11 cellular contexts compared by ENCODE assay signal in genomic region chr7:80277434-80278427, GRCh38.
DNase-seq lines count a peak whose midpoint lies in the region; ATAC-seq and TF ChIP-seq lines count a peak whose summit lies in the region.
"Had no signal": no experiment of that assay in that cellular context is flagged by ENCODE, and none has a peak within 500 bp of the region (broad histone marks: within the 10 kb centered on the region; RNA-seq: fewer than 3 reads in every experiment).

No MANE protein-coding gene starts in this region.

- H3K4me3 Mint-ChIP-seq in osteocyte (ENCODE audit: unreplicated experiment), result peak overlapping the region; percentile 37
- H3K4me3 Mint-ChIP-seq: activated naive CD8-positive, alpha-beta T cell treated with anti-CD3 and anti-CD28 coated beads, Interleukin-2, amount 10 ng/mL, durations not matched to agents 7 days and 5 days; memory B cell had no signal

- H3K27ac ChIP-seq in ascending aorta (peak overlapping the region in 1 of 2 donors; percentile 33), Peyer's patch (peak overlapping the region in 1 of 4 donors; percentile 23)

- intact Hi-C loops in ascending aorta (cut with DNase I), result no loop called here

- peaks cover 42% of the 10 kb centered on the region for H3K4me1 Mint-ChIP-seq in osteocyte (ENCODE audit: unreplicated experiment)
- H3K4me1 Mint-ChIP-seq: activated naive CD8-positive, alpha-beta T cell treated with anti-CD3 and anti-CD28 coated beads, Interleukin-2, amount 10 ng/mL, durations not matched to agents 7 days and 5 days; memory B cell had no signal

- no peak for TF ChIP-seq CTCF in epithelial cell of esophagus (IDR thresholded peaks at IDR 0.05; ENCODE audit: insufficient read depth, low read depth, low read length, missing control alignments)
- TF ChIP-seq CTCF in osteocyte (IDR thresholded peaks at IDR 0.05), result no peak
- TF ChIP-seq CTCF in ascending aorta (IDR thresholded peaks at IDR 0.05), result no peak
- no peak for TF ChIP-seq CTCF in Peyer's patch (IDR thresholded peaks at IDR 0.05)

- no peaks in the 10 kb centered on the region for H3K36me3 Mint-ChIP-seq in osteocyte (ENCODE audit: unreplicated experiment)
- H3K36me3 Mint-ChIP-seq: activated naive CD8-positive, alpha-beta T cell treated with anti-CD3 and anti-CD28 coated beads, Interleukin-2, amount 10 ng/mL, durations not matched to agents 7 days and 5 days; memory B cell had no signal

- DNase-seq in DMS53 (lab: John Stamatoyannopoulos, UW), result peak; percentile 68
- peak; percentile 7 for DNase-seq in NCI-H460 (ENCODE audit: extremely low read depth, low read depth)
- DNase-seq in epithelial cell of esophagus (ENCODE audit: low read depth), result peak; percentile 79
- no peak for DNase-seq in osteocyte (ENCODE audit: extremely low spot score, unreplicated experiment)
- DNase-seq in ascending aorta (ENCODE audit: low spot score in 2 of 2), result no peak
- no peak for DNase-seq in Peyer's patch
- DNase-seq in Ammon's horn (ENCODE audit: low spot score), result no peak
- DNase-seq: activated naive CD8-positive, alpha-beta T cell treated with anti-CD3 and anti-CD28 coated beads, Interleukin-2, amount 10 ng/mL, durations not matched to agents 7 days and 5 days; GDM1 had no signal

- H3K27me3 Mint-ChIP-seq in osteocyte (ENCODE audit: unreplicated experiment), result no peaks in the 10 kb centered on the region
- H3K27me3 Mint-ChIP-seq: activated naive CD8-positive, alpha-beta T cell treated with anti-CD3 and anti-CD28 coated beads, Interleukin-2, amount 10 ng/mL, durations not matched to agents 7 days and 5 days; memory B cell had no signal

- no peaks in the 10 kb centered on the region for H3K9me3 ChIP-seq in ascending aorta
- H3K9me3 ChIP-seq in Peyer's patch, result no peaks in the 10 kb centered on the region

- TF ChIP-seq POLR2A in Peyer's patch (IDR thresholded peaks at IDR 0.05), result no peak

- no peak for ATAC-seq in GM19351 (IDR thresholded peaks at IDR 0.05; ENCODE audit: unreplicated experiment)

- H3K9me3 Mint-ChIP-seq in osteocyte (ENCODE audit: unreplicated experiment), result no peaks in the 10 kb centered on the region
- H3K9me3 Mint-ChIP-seq: activated naive CD8-positive, alpha-beta T cell treated with anti-CD3 and anti-CD28 coated beads, Interleukin-2, amount 10 ng/mL, durations not matched to agents 7 days and 5 days had no signal

- H3K27ac Mint-ChIP-seq in osteocyte (ENCODE audit: unreplicated experiment), result peak overlapping the region; percentile 86
- H3K27ac Mint-ChIP-seq: activated naive CD8-positive, alpha-beta T cell treated with anti-CD3 and anti-CD28 coated beads, Interleukin-2, amount 10 ng/mL, durations not matched to agents 7 days and 5 days; memory B cell had no signal

- H3K4me1 ChIP-seq in ascending aorta, result no peaks in the 10 kb centered on the region
- H3K4me1 ChIP-seq in Peyer's patch, result peaks cover 0 to 28% (median 0%) of the 10 kb centered on the region in 4 donors

- H3K27me3 ChIP-seq in ascending aorta (no peaks in the 10 kb centered on the region), Peyer's patch (no peaks in the 10 kb centered on the region)

- H3K36me3 ChIP-seq in ascending aorta, result no peaks in the 10 kb centered on the region
- no peaks in the 10 kb centered on the region for H3K36me3 ChIP-seq in Peyer's patch

- H3K4me3 ChIP-seq in epithelial cell of esophagus (ENCODE audit: low read length) (no peak overlapping the region), ascending aorta (no peak overlapping the region), Peyer's patch (no peak overlapping the region)

Comparison
In these comparisons a context has a peak if more than half of its experiments do, and no peak if none do; other contexts are left out.
1. DNase-seq: peak in DMS53 (single experiment), NCI-H460 (single experiment) and epithelial cell of esophagus (single experiment); none in osteocyte (single experiment), ascending aorta (0 of 2), Peyer's patch (0 of 3) and Ammon's horn (single experiment).